Comparison of ENCODE assay signal across 9 cellular contexts in the genomic region with DNA sequence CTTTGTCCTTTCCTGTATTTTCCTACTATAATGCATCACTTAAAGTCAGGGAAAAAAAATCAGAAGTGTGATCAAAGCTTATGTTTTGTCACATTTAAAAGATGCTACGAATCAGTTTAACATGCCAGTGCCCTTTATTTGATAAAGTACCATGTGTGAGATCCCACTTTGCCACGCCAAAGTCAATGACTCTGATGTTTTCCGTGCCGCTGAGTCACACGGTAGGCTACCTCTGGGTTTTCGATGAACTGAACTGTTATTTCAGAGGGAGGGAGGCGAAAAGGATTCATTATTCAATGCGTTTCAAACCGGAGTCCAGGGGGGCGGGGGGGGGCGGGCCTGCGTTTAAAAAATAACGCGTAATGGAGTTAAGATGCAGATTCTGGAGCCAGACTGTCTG.
DNase-seq lines count a peak whose midpoint lies in the region; ATAC-seq, FAIRE-seq and TF ChIP-seq lines count a peak whose summit lies in the region.
"Had no signal": no experiment of that assay in that cellular context is flagged by ENCODE, and none has a peak within 500 bp of the region (broad histone marks: within the 10 kb centered on the region; RNA-seq: fewer than 3 reads in every experiment).

No MANE protein-coding gene starts in this region.

- 24% methylated on average over 14 of the region's 14 CpGs for WGBS in thymus

- H3K27ac Mint-ChIP-seq in activated T-cell treated with anti-CD3 and anti-CD28 coated beads, Interleukin-2, amount 50 U/mL, for 24 hours = no peak overlapping the region
- H3K27ac Mint-ChIP-seq in activated T-helper 2 cell treated with anti-CD3 and anti-CD28 coated beads, Interferon-gamma antibody, Interleukin-2, Interleukin-4, amounts not matched to agents 10 μg/mL and 5 μg/mL and 100 μg/mL, durations not matched to agents 14 hours and 24 hours and 36 hours = no peak overlapping the region

- H3K4me3 Mint-ChIP-seq in activated T-cell treated with anti-CD3 and anti-CD28 coated beads, Interleukin-2, amount 50 U/mL, for 24 hours = peak overlapping the region; percentile 75
- peak overlapping the region; percentile 49 for H3K4me3 Mint-ChIP-seq in activated T-helper 2 cell treated with anti-CD3 and anti-CD28 coated beads, Interferon-gamma antibody, Interleukin-2, Interleukin-4, amounts not matched to agents 10 μg/mL and 5 μg/mL and 100 μg/mL, durations not matched to agents 14 hours and 24 hours and 36 hours (ENCODE audit: low read depth)

- no peak for ATAC-seq in HG03565 (IDR thresholded peaks at IDR 0.05; ENCODE audit: unreplicated experiment)

- H3K36me3 ChIP-seq in kidney (ENCODE audit: control insufficient read depth in 1 of 2, insufficient read depth in 2 of 2, low read length in 2 of 2) (no peaks in the 10 kb centered on the region), thymus (ENCODE audit: control insufficient read depth, insufficient read depth) (no peaks in the 10 kb centered on the region)
- H3K36me3 ChIP-seq: neutrophil had no signal

- no peaks in the 10 kb centered on the region for H3K9me3 ChIP-seq in kidney (ENCODE audit: control insufficient read depth in 1 of 2, low read length in 2 of 2)
- no peaks in the 10 kb centered on the region for H3K9me3 ChIP-seq in thymus (ENCODE audit: control insufficient read depth)
- H3K9me3 ChIP-seq: neutrophil had no signal

- DNase-seq in activated T-cell treated with anti-CD3 and anti-CD28 coated beads, Interleukin-2, amount 50 U/mL, for 24 hours = peak; percentile 35
- DNase-seq in activated T-cell treated with anti-CD3 and anti-CD28 coated beads for 4 hours = no peak
- DNase-seq in activated T-helper 2 cell treated with anti-CD3 and anti-CD28 coated beads, Interferon-gamma antibody, Interleukin-2, Interleukin-4, amounts not matched to agents 10 μg/mL and 5 μg/mL and 100 μg/mL, durations not matched to agents 14 hours and 24 hours and 36 hours (ENCODE audit: low spot score) = no peak
- no peak for DNase-seq in kidney
- no peak for DNase-seq in OCI-M2 (lab: John Stamatoyannopoulos, UW; ENCODE audit: unreplicated experiment)
- DNase-seq in MV-4-11 (lab: John Stamatoyannopoulos, UW) = no peak

- peaks cover 82% of the 10 kb centered on the region for H3K27me3 Mint-ChIP-seq in activated T-cell treated with anti-CD3 and anti-CD28 coated beads, Interleukin-2, amount 50 U/mL, for 24 hours
- peaks cover 50% of the 10 kb centered on the region for H3K27me3 Mint-ChIP-seq in activated T-helper 2 cell treated with anti-CD3 and anti-CD28 coated beads, Interferon-gamma antibody, Interleukin-2, Interleukin-4, amounts not matched to agents 10 μg/mL and 5 μg/mL and 100 μg/mL, durations not matched to agents 14 hours and 24 hours and 36 hours (ENCODE audit: low read depth)

- H3K9me3 Mint-ChIP-seq in activated T-cell treated with anti-CD3 and anti-CD28 coated beads, Interleukin-2, amount 50 U/mL, for 24 hours = no peaks in the 10 kb centered on the region
- no peaks in the 10 kb centered on the region for H3K9me3 Mint-ChIP-seq in activated T-helper 2 cell treated with anti-CD3 and anti-CD28 coated beads, Interferon-gamma antibody, Interleukin-2, Interleukin-4, amounts not matched to agents 10 μg/mL and 5 μg/mL and 100 μg/mL, durations not matched to agents 14 hours and 24 hours and 36 hours

- no peaks in the 10 kb centered on the region for H3K36me3 Mint-ChIP-seq in activated T-cell treated with anti-CD3 and anti-CD28 coated beads, Interleukin-2, amount 50 U/mL, for 24 hours (ENCODE audit: low read depth)
- no peaks in the 10 kb centered on the region for H3K36me3 Mint-ChIP-seq in activated T-helper 2 cell treated with anti-CD3 and anti-CD28 coated beads, Interferon-gamma antibody, Interleukin-2, Interleukin-4, amounts not matched to agents 10 μg/mL and 5 μg/mL and 100 μg/mL, durations not matched to agents 14 hours and 24 hours and 36 hours (ENCODE audit: low read depth)

- H3K9ac ChIP-seq in kidney (ENCODE audit: low read length in 2 of 2) = no peak overlapping the region

- no peak for FAIRE-seq in kidney (lab: Jason Lieb, UNC)

- TF ChIP-seq CTCF in kidney (IDR thresholded peaks at IDR 0.05; ENCODE audit: borderline replicate concordance, extremely low read depth, insufficient read depth) = no peak

- intact Hi-C loops in activated T-helper 2 cell treated with anti-CD3 and anti-CD28 coated beads, Interferon-gamma antibody, Interleukin-2, Interleukin-4, amounts not matched to agents 10 μg/mL and 5 μg/mL and 100 μg/mL, durations not matched to agents 14 hours and 24 hours and 36 hours (cut with micrococcal nuclease) = loop anchor here (5.0 kb wide), 1 partner anchor 104 kb away; no protein-coding TSS in a partner anchor
- intact Hi-C loops in kidney (cut with DNase I) = no loop called here

- no peak overlapping the region for H3K27ac ChIP-seq in kidney (ENCODE audit: low read depth in 2 of 2, low read length in 2 of 2)
- no peak overlapping the region for H3K27ac ChIP-seq in thymus (ENCODE audit: low read depth)
- H3K27ac ChIP-seq: neutrophil had no signal

- H3K4me1 Mint-ChIP-seq in activated T-cell treated with anti-CD3 and anti-CD28 coated beads, Interleukin-2, amount 50 U/mL, for 24 hours (ENCODE audit: low read depth) = peaks cover 14% of the 10 kb centered on the region
- H3K4me1 Mint-ChIP-seq in activated T-helper 2 cell treated with anti-CD3 and anti-CD28 coated beads, Interferon-gamma antibody, Interleukin-2, Interleukin-4, amounts not matched to agents 10 μg/mL and 5 μg/mL and 100 μg/mL, durations not matched to agents 14 hours and 24 hours and 36 hours (ENCODE audit: low read depth) = peaks cover 3% of the 10 kb centered on the region

- peaks cover 17% of the 10 kb centered on the region for H3K27me3 ChIP-seq in thymus (ENCODE audit: control insufficient read depth, insufficient read depth)

- H3K4me1 ChIP-seq in kidney (ENCODE audit: control insufficient read depth in 1 of 2, insufficient read depth in 1 of 2, low read depth in 1 of 2, low read length in 2 of 2) (peaks cover 0 to 6% of the 10 kb centered on the region in 2 donors), thymus (ENCODE audit: control insufficient read depth, insufficient read depth, low read length) (peaks cover 2% of the 10 kb centered on the region)

- H3K4me3 ChIP-seq in kidney (ENCODE audit: low read length in 2 of 2) (peak overlapping the region; percentile 44 to 57), thymus (ENCODE audit: low read length) (peak overlapping the region; percentile 22)
